In genomic region chr5:154221371-154221896, GRCh38 we compare ENCODE assay signal across 8 cellular contexts. TPM values are rescaled to one million over a fixed set of nuclear protein-coding genes. Genes with fewer than 3 reads are reported as not detected.
A peak's percentile ranks its signal among the peaks of the same experiment; 100 is the strongest.
DNase-seq lines count a peak whose midpoint lies in the region; ATAC-seq, FAIRE-seq and TF ChIP-seq lines count a peak whose summit lies in the region.

No MANE protein-coding gene starts in this region.

- no peak for TF ChIP-seq POLR2A in sigmoid colon (IDR thresholded peaks at IDR 0.05)

- H3K36me3 ChIP-seq in sigmoid colon, result no peaks in the 10 kb centered on the region
- H3K36me3 ChIP-seq in kidney (ENCODE audit: control insufficient read depth in 1 of 2, insufficient read depth in 2 of 2, low read length in 2 of 2), result peaks cover 0 to 2% of the 10 kb centered on the region in 2 donors

- TF ChIP-seq CTCF in epithelial cell of esophagus (IDR thresholded peaks at IDR 0.05; ENCODE audit: insufficient read depth, low read depth, low read length, missing control alignments) (no peak), sigmoid colon (IDR thresholded peaks at IDR 0.05) (no peak), kidney (IDR thresholded peaks at IDR 0.05; ENCODE audit: borderline replicate concordance, extremely low read depth, insufficient read depth) (no peak)

- ATAC-seq in HG03460 (IDR thresholded peaks at IDR 0.05; ENCODE audit: unreplicated experiment), result peak; percentile 64

- intact Hi-C loops in sigmoid colon (cut with DNase I) (no loop called here), kidney (cut with DNase I) (no loop called here)

- no peak for DNase-seq in GM18507 (ENCODE audit: extremely low spot score, insufficient read length, low read depth)
- DNase-seq in activated CD4-positive, alpha-beta T cell treated with anti-CD3 and anti-CD28 coated beads, Interleukin-2, amount 50 U/mL, for 48 hours, result peak; percentile 43 to 64
- peak; percentile 77 for DNase-seq in epithelial cell of esophagus (ENCODE audit: low read depth)
- no peak for DNase-seq in sigmoid colon
- no peak for DNase-seq in NCI-H2081 (lab: John Stamatoyannopoulos, UW)
- DNase-seq in NCI-H1694 (lab: John Stamatoyannopoulos, UW), result no peak
- no peak for DNase-seq in kidney

- no peak for TF ChIP-seq EP300 in sigmoid colon (IDR thresholded peaks at IDR 0.05)

- H3K9me3 ChIP-seq in sigmoid colon (no peaks in the 10 kb centered on the region), kidney (ENCODE audit: control insufficient read depth in 1 of 2, low read length in 2 of 2) (no peaks in the 10 kb centered on the region)

- H3K27ac ChIP-seq in sigmoid colon (peak overlapping the region; percentile 21 to 62 (median 45)), kidney (ENCODE audit: low read depth in 2 of 2, low read length in 2 of 2) (no peak overlapping the region)

- 63 to 91% methylated on average over 8 of the region's 8 CpGs for WGBS in sigmoid colon, 2 donors

- peaks cover 0 to 39% (median 32%) of the 10 kb centered on the region in 4 donors for H3K4me1 ChIP-seq in sigmoid colon
- H3K4me1 ChIP-seq in kidney (ENCODE audit: control insufficient read depth in 1 of 2, insufficient read depth in 1 of 2, low read depth in 1 of 2, low read length in 2 of 2), result peaks cover 0 to 3% of the 10 kb centered on the region in 2 donors

- peak; percentile 55 for FAIRE-seq in GM18507 (lab: Jason Lieb, UNC)
- no peak for FAIRE-seq in kidney (lab: Jason Lieb, UNC)

- H3K9ac ChIP-seq in kidney (ENCODE audit: low read length in 2 of 2), result no peak overlapping the region

- H3K27me3 ChIP-seq in sigmoid colon, result no peaks in the 10 kb centered on the region

- H3K4me3 ChIP-seq in epithelial cell of esophagus (ENCODE audit: low read length) (no peak overlapping the region), sigmoid colon (no peak overlapping the region), kidney (ENCODE audit: low read length in 2 of 2) (no peak overlapping the region)

RNA-seq across cellular contexts. Expression of gene GALNT10, which starts 30.9 kb away (rescaled TPM):
- 10 to 100 TPM; 24.3 to 41.7 (median 37.2) TPM for total RNA-seq in sigmoid colon
- polyA plus RNA-seq in sigmoid colon, result 10 to 100 TPM in 1 of 3 donors, 1 to 10 TPM in 2; 6.0 to 21.2 (median 7.2) TPM
- total RNA-seq in kidney, result 44.3 TPM
- polyA plus RNA-seq in kidney (ENCODE audit: insufficient read depth, low read depth, low replicate concordance), result 13.0 TPM

Comparison
In these comparisons a context has a peak if more than half of its experiments do, and no peak if none do; other contexts are left out.
1. DNase-seq: peak in activated CD4-positive, alpha-beta T cell treated with anti-CD3 and anti-CD28 coated beads, Interleukin-2, amount 50 U/mL, for 48 hours (2 of 2) and epithelial cell of esophagus (single experiment); none in GM18507 (single experiment), sigmoid colon (single experiment), NCI-H2081 (0 of 2), NCI-H1694 (single experiment) and kidney (single experiment).
2. H3K27ac ChIP-seq: peak in sigmoid colon (4 of 4); none in kidney (0 of 2).